In genomic region chr3:71616571-71617021, GRCh38 we compare ENCODE assay signal across 12 cellular contexts.
"Had no signal": no experiment of that assay in that cellular context is flagged by ENCODE, and none has a peak within 500 bp of the region (broad histone marks: within the 10 kb centered on the region; RNA-seq: fewer than 3 reads in every experiment).

No MANE protein-coding gene starts in this region.

- H3K27ac ChIP-seq: ascending aorta, foreskin keratinocyte, neutrophil, testis had no signal

- H3K4me1 ChIP-seq: ascending aorta, foreskin keratinocyte, testis had no signal

- H3K27me3 Mint-ChIP-seq: activated CD8-positive, alpha-beta memory T cell treated with anti-CD3 and anti-CD28 coated beads, Interleukin-2, amount 10 ng/mL, durations not matched to agents 7 days and 5 days; naive thymus-derived CD8-positive, alpha-beta T cell had no signal

- H3K36me3 ChIP-seq: ascending aorta, neutrophil had no signal

- H3K27ac Mint-ChIP-seq: activated CD8-positive, alpha-beta memory T cell treated with anti-CD3 and anti-CD28 coated beads, Interleukin-2, amount 10 ng/mL, durations not matched to agents 7 days and 5 days; activated T-helper 1 cell treated with anti-CD3 and anti-CD28 coated beads, Interleukin-12 subunit alpha, Interleukin-12 subunit beta, Interleukin-2, Interleukin-4 antibody, amounts not matched to agents 30 ng/mL and 10 ng/mL and 1 ng/mL, durations not matched to agents 14 hours and 24 hours and 36 hours; naive thymus-derived CD8-positive, alpha-beta T cell had no signal

- DNase-seq: activated CD8-positive, alpha-beta memory T cell treated with anti-CD3 and anti-CD28 coated beads, Interleukin-2, amount 10 ng/mL, durations not matched to agents 7 days and 5 days; foreskin keratinocyte; mucosa of descending colon; naive thymus-derived CD8-positive, alpha-beta T cell; right cardiac atrium; SIG-M5; small intestine; stimulated activated naive CD4-positive, alpha-beta T cell treated with Interleukin-2 at 50 U/mL for 16 hours; testis had no signal

- H3K9me3 ChIP-seq: ascending aorta, mucosa of descending colon, neutrophil, testis had no signal

- H3K4me3 ChIP-seq: ascending aorta, mucosa of descending colon, testis had no signal

- H3K4me3 Mint-ChIP-seq: activated CD8-positive, alpha-beta memory T cell treated with anti-CD3 and anti-CD28 coated beads, Interleukin-2, amount 10 ng/mL, durations not matched to agents 7 days and 5 days; activated T-helper 1 cell treated with anti-CD3 and anti-CD28 coated beads, Interleukin-12 subunit alpha, Interleukin-12 subunit beta, Interleukin-2, Interleukin-4 antibody, amounts not matched to agents 30 ng/mL and 10 ng/mL and 1 ng/mL, durations not matched to agents 14 hours and 24 hours and 36 hours; naive thymus-derived CD8-positive, alpha-beta T cell had no signal

- H3K4me1 Mint-ChIP-seq: activated CD8-positive, alpha-beta memory T cell treated with anti-CD3 and anti-CD28 coated beads, Interleukin-2, amount 10 ng/mL, durations not matched to agents 7 days and 5 days had no signal

- H3K27me3 ChIP-seq: ascending aorta, foreskin keratinocyte, neutrophil, testis had no signal

- H3K36me3 Mint-ChIP-seq: activated CD8-positive, alpha-beta memory T cell treated with anti-CD3 and anti-CD28 coated beads, Interleukin-2, amount 10 ng/mL, durations not matched to agents 7 days and 5 days had no signal

- ATAC-seq: activated CD8-positive, alpha-beta memory T cell treated with anti-CD3 and anti-CD28 coated beads, Interleukin-2, amount 10 ng/mL, durations not matched to agents 7 days and 5 days; foreskin keratinocyte; mucosa of descending colon; naive thymus-derived CD8-positive, alpha-beta T cell; right cardiac atrium had no signal
